ENCODE assay signal across 32 cellular contexts in genomic region chr18:7307018-7307417, GRCh38.
"Had no signal": no experiment of that assay in that cellular context is flagged by ENCODE, and none has a peak within 500 bp of the region (broad histone marks: within the 10 kb centered on the region; RNA-seq: fewer than 3 reads in every experiment).

No MANE protein-coding gene starts in this region.

- H3K4me1 ChIP-seq: breast epithelium, left lung, thyroid gland, upper lobe of left lung, vagina had no signal

- H3K27ac ChIP-seq: breast epithelium, left lung, neutrophil, ovary, thyroid gland, upper lobe of left lung, vagina had no signal

- ATAC-seq: activated CD4-positive, alpha-beta T cell treated with anti-CD3 and anti-CD28 coated beads for 36 hours; activated CD8-positive, alpha-beta memory T cell treated with anti-CD3 and anti-CD28 coated beads, Interleukin-2, amount 10 ng/mL, durations not matched to agents 7 days and 5 days; activated CD8-positive, alpha-beta T cell treated with anti-CD3 and anti-CD28 coated beads, Interleukin-2, amount 10 ng/mL, durations not matched to agents 7 days and 5 days; activated naive CD8-positive, alpha-beta T cell treated with anti-CD3 and anti-CD28 coated beads, Interleukin-2, amount 50 U/mL, for 24 hours; left lung; mucosa of descending colon; stimulated activated memory B cell treated with anti-CD40 and anti-IgM and Interleukin-4, amounts not matched to agents 10 μg/mL and 1 μg/mL and 100 μg/mL, for 72 hours; stimulated activated naive CD8-positive, alpha-beta T cell treated with anti-CD3 and anti-CD28 coated beads, Interleukin-15, amount 100 ng/mL, for 72 hours had no signal

- H3K4me3 ChIP-seq: breast epithelium, left lung, mucosa of descending colon, ovary, smooth muscle cell, thyroid gland, upper lobe of left lung, vagina had no signal

- H3K9me3 Mint-ChIP-seq: endodermal cell had no signal

- H3K4me1 Mint-ChIP-seq: activated CD4-positive, alpha-beta T cell treated with anti-CD3 and anti-CD28 coated beads for 36 hours; activated CD8-positive, alpha-beta memory T cell treated with anti-CD3 and anti-CD28 coated beads, Interleukin-2, amount 10 ng/mL, durations not matched to agents 7 days and 5 days; activated naive CD4-positive, alpha-beta T cell treated with anti-CD3 and anti-CD28 coated beads, Interleukin-2, amount 50 U/mL, for 24 hours; activated naive CD8-positive, alpha-beta T cell treated with anti-CD3 and anti-CD28 coated beads, Interleukin-2, amount 50 U/mL, for 24 hours; central memory CD8-positive, alpha-beta T cell; immature natural killer cell; stimulated activated memory B cell treated with anti-CD40 and anti-IgM and Interleukin-4, amounts not matched to agents 10 μg/mL and 1 μg/mL and 100 μg/mL, for 72 hours; stimulated activated naive CD8-positive, alpha-beta T cell treated with anti-CD3 and anti-CD28 coated beads, Interleukin-15, amount 100 ng/mL, for 72 hours had no signal

- DNase-seq: activated CD4-positive, alpha-beta T cell treated with anti-CD3 and anti-CD28 coated beads for 36 hours; activated CD4-positive, CD25-positive, alpha-beta regulatory T cell; activated CD8-positive, alpha-beta memory T cell treated with anti-CD3 and anti-CD28 coated beads, Interleukin-2, amount 10 ng/mL, durations not matched to agents 7 days and 5 days; activated CD8-positive, alpha-beta T cell treated with anti-CD3 and anti-CD28 coated beads, Interleukin-2, amount 10 ng/mL, durations not matched to agents 7 days and 5 days; activated naive CD8-positive, alpha-beta T cell treated with anti-CD3 and anti-CD28 coated beads, Interleukin-2, amount 50 U/mL, for 24 hours; activated T-cell treated with anti-CD3 and anti-CD28 coated beads, Interleukin-2, amount 50 U/mL, for 48 hours; amygdala; endodermal cell; glutamatergic neuron; hippocampal formation; immature natural killer cell; kidney glomerular epithelial cell; left lung; mucosa of descending colon; nephron progenitor cell; ovary; stimulated activated CD4-positive, alpha-beta T cell treated with anti-CD3 and anti-CD28 coated beads, Interleukin-1b, Interleukin-23, amount 100 ng/mL, for 48 hours; stimulated activated CD4-positive, alpha-beta T cell treated with anti-CD3 and anti-CD28 coated beads, Interleukin-4, amount 100 ng/mL, for 4 hours; stimulated activated CD8-positive, alpha-beta memory T cell treated with anti-CD3 and anti-CD28 coated beads, Interleukin-4, amount 100 ng/mL, for 48 hours; stimulated activated naive CD8-positive, alpha-beta T cell treated with anti-CD3 and anti-CD28 coated beads, Interleukin-15, amount 100 ng/mL, for 72 hours; thyroid gland had no signal

- H3K4me3 Mint-ChIP-seq: activated CD4-positive, alpha-beta T cell treated with anti-CD3 and anti-CD28 coated beads for 36 hours; activated CD8-positive, alpha-beta memory T cell treated with anti-CD3 and anti-CD28 coated beads, Interleukin-2, amount 10 ng/mL, durations not matched to agents 7 days and 5 days; activated CD8-positive, alpha-beta T cell treated with anti-CD3 and anti-CD28 coated beads, Interleukin-2, amount 10 ng/mL, durations not matched to agents 7 days and 5 days; activated naive CD4-positive, alpha-beta T cell treated with anti-CD3 and anti-CD28 coated beads, Interleukin-2, amount 50 U/mL, for 24 hours; activated naive CD8-positive, alpha-beta T cell treated with anti-CD3 and anti-CD28 coated beads, Interleukin-2, amount 50 U/mL, for 24 hours; central memory CD8-positive, alpha-beta T cell; dendritic cell treated with granulocyte-macrophage colony-stimulating factor and Interleukin-4, amounts not matched to agents 40 ng/mL and 50 ng/mL, for 4 days; endodermal cell; immature natural killer cell; nephron progenitor cell; stimulated activated memory B cell treated with anti-CD40 and anti-IgM and Interleukin-4, amounts not matched to agents 10 μg/mL and 1 μg/mL and 100 μg/mL, for 72 hours; stimulated activated naive CD8-positive, alpha-beta T cell treated with anti-CD3 and anti-CD28 coated beads, Interleukin-15, amount 100 ng/mL, for 72 hours had no signal

- H3K9me3 ChIP-seq: left lung, mucosa of descending colon, neutrophil, ovary, thyroid gland, upper lobe of left lung, vagina had no signal

- H3K36me3 ChIP-seq: breast epithelium, left lung, neutrophil, ovary, thyroid gland, upper lobe of left lung, vagina had no signal

- FAIRE-seq: frontal cortex had no signal

- H3K36me3 Mint-ChIP-seq: activated CD8-positive, alpha-beta memory T cell treated with anti-CD3 and anti-CD28 coated beads, Interleukin-2, amount 10 ng/mL, durations not matched to agents 7 days and 5 days; activated naive CD4-positive, alpha-beta T cell treated with anti-CD3 and anti-CD28 coated beads, Interleukin-2, amount 50 U/mL, for 24 hours; immature natural killer cell; stimulated activated memory B cell treated with anti-CD40 and anti-IgM and Interleukin-4, amounts not matched to agents 10 μg/mL and 1 μg/mL and 100 μg/mL, for 72 hours had no signal

- H3K27ac Mint-ChIP-seq: activated CD4-positive, alpha-beta T cell treated with anti-CD3 and anti-CD28 coated beads for 36 hours; activated CD8-positive, alpha-beta memory T cell treated with anti-CD3 and anti-CD28 coated beads, Interleukin-2, amount 10 ng/mL, durations not matched to agents 7 days and 5 days; activated CD8-positive, alpha-beta T cell treated with anti-CD3 and anti-CD28 coated beads, Interleukin-2, amount 10 ng/mL, durations not matched to agents 7 days and 5 days; activated naive CD4-positive, alpha-beta T cell treated with anti-CD3 and anti-CD28 coated beads, Interleukin-2, amount 50 U/mL, for 24 hours; activated naive CD8-positive, alpha-beta T cell treated with anti-CD3 and anti-CD28 coated beads, Interleukin-2, amount 50 U/mL, for 24 hours; activated T-helper 2 cell treated with anti-CD3 and anti-CD28 coated beads, Interferon-gamma antibody, Interleukin-2, Interleukin-4, amounts not matched to agents 10 μg/mL and 5 μg/mL and 100 μg/mL, durations not matched to agents 14 hours and 24 hours and 36 hours; dendritic cell treated with granulocyte-macrophage colony-stimulating factor and Interleukin-4, amounts not matched to agents 40 ng/mL and 50 ng/mL, for 4 days; endodermal cell; immature natural killer cell; nephron progenitor cell; stimulated activated memory B cell treated with anti-CD40 and anti-IgM and Interleukin-4, amounts not matched to agents 10 μg/mL and 1 μg/mL and 100 μg/mL, for 72 hours; stimulated activated naive CD8-positive, alpha-beta T cell treated with anti-CD3 and anti-CD28 coated beads, Interleukin-15, amount 100 ng/mL, for 72 hours had no signal

- H3K27me3 ChIP-seq: breast epithelium, left lung, neutrophil, ovary, thyroid gland, upper lobe of left lung, vagina had no signal

- H3K27me3 Mint-ChIP-seq: activated CD8-positive, alpha-beta memory T cell treated with anti-CD3 and anti-CD28 coated beads, Interleukin-2, amount 10 ng/mL, durations not matched to agents 7 days and 5 days; activated naive CD4-positive, alpha-beta T cell treated with anti-CD3 and anti-CD28 coated beads, Interleukin-2, amount 50 U/mL, for 24 hours; activated naive CD8-positive, alpha-beta T cell treated with anti-CD3 and anti-CD28 coated beads, Interleukin-2, amount 50 U/mL, for 24 hours; central memory CD8-positive, alpha-beta T cell; dendritic cell treated with granulocyte-macrophage colony-stimulating factor and Interleukin-4, amounts not matched to agents 40 ng/mL and 50 ng/mL, for 4 days; stimulated activated naive CD8-positive, alpha-beta T cell treated with anti-CD3 and anti-CD28 coated beads, Interleukin-15, amount 100 ng/mL, for 72 hours had no signal
